Comparison of ENCODE assay signal across 2 cellular contexts in genomic region chr10:117274509-117274908, GRCh38.
TF ChIP-seq lines count a peak whose summit lies in the region.

No MANE protein-coding gene starts in this region.

TF ChIP-seq in H1, 55 proteins besides CTCF, POLR2A, EP300 and RAD21:
- no peak for TF ChIP-seq HDAC2 (IDR thresholded peaks at IDR 0.05; ENCODE audit: borderline replicate concordance in 1 of 2, low read depth in 2 of 2, low read length in 2 of 2)
- TF ChIP-seq HDAC6 (IDR thresholded peaks at IDR 0.05; ENCODE audit: low read depth, low read length), result no peak
- 0 out of 2 replicates have a peak, but pooled peaks have one; percentile 21 for TF ChIP-seq POLR2AphosphoS5 (IDR thresholded peaks at IDR 0.05; ENCODE audit: low read depth, low read length)
TF ChIP-seq in H1: peak in this region for 1.

TF ChIP-seq in HepG2, 621 proteins besides CTCF, POLR2A, EP300 and RAD21:
- peak; percentile 76 for TF ChIP-seq RBM22 (optimal IDR thresholded peaks at IDR 0.05; ENCODE audit: low read length)
- TF ChIP-seq POLR2AphosphoS2 (IDR thresholded peaks at IDR 0.05; ENCODE audit: low read depth, low read length), result no peak
